ENCODE assay signal across 26 cellular contexts in genomic region chr20:10921491-10922010, GRCh38.
"Had no signal": no experiment of that assay in that cellular context is flagged by ENCODE, and none has a peak within 500 bp of the region (broad histone marks: within the 10 kb centered on the region; RNA-seq: fewer than 3 reads in every experiment).

No MANE protein-coding gene starts in this region.

- H3K36me3 ChIP-seq: adrenal gland, heart left ventricle, left lung, lower lobe of right lung, tibial nerve had no signal

- ATAC-seq: heart left ventricle, left lung, lower lobe of right lung, mucosa of descending colon, right cardiac atrium had no signal

- H3K4me1 ChIP-seq: adrenal gland, left lung, lower lobe of right lung had no signal

- H3K4me1 Mint-ChIP-seq: immature natural killer cell had no signal

- H3K27me3 ChIP-seq: adrenal gland, heart left ventricle, left lung, tibial nerve had no signal

- H3K36me3 Mint-ChIP-seq: activated naive CD8-positive, alpha-beta T cell; immature natural killer cell had no signal

- H3K9me3 Mint-ChIP-seq: nephron had no signal

- DNase-seq: activated CD4-positive, alpha-beta T cell treated with anti-CD3 and anti-CD28 coated beads for 4 hours; activated CD4-positive, alpha-beta T cell treated with anti-CD3 and anti-CD28 coated beads, Interleukin-2, amount 50 U/mL, for 4 hours; activated effector memory CD4-positive, alpha-beta T cell treated with Interleukin-2 at 50 U/mL for 16 hours; activated naive CD4-positive, alpha-beta T cell treated with Interleukin-2 at 50 U/mL for 16 hours; adrenal gland; aorta; central memory CD4-positive, alpha-beta T cell; dermis blood vessel endothelial cell; effector CD4-positive, alpha-beta T cell; heart left ventricle; hypothalamus; immature natural killer cell; left lung; lower lobe of right lung; mesendoderm; mucosa of descending colon; posterior cingulate gyrus; right cardiac atrium; stimulated activated CD4-positive, alpha-beta T cell treated with anti-CD3 and anti-CD28 coated beads, Interleukin-2, amount 100 ng/mL, for 48 hours; stimulated activated naive CD4-positive, alpha-beta T cell treated with Interleukin-2 at 50 U/mL for 16 hours had no signal

- H3K27ac ChIP-seq: adrenal gland, heart left ventricle, left lung, lower lobe of right lung, tibial nerve, VCaP had no signal

- H3K9me3 ChIP-seq: adrenal gland, left lung, lower lobe of right lung, mucosa of descending colon, tibial nerve had no signal

- H3K27me3 Mint-ChIP-seq: activated naive CD8-positive, alpha-beta T cell had no signal

- H3K4me3 Mint-ChIP-seq: activated naive CD8-positive, alpha-beta T cell; brain; immature natural killer cell; nephron had no signal

- H3K27ac Mint-ChIP-seq: activated naive CD8-positive, alpha-beta T cell; immature natural killer cell had no signal

- FAIRE-seq: TTC549 had no signal

- H3K4me3 ChIP-seq: adrenal gland, heart left ventricle, left lung, lower lobe of right lung, mucosa of descending colon, tibial nerve had no signal
